In the genomic region with DNA sequence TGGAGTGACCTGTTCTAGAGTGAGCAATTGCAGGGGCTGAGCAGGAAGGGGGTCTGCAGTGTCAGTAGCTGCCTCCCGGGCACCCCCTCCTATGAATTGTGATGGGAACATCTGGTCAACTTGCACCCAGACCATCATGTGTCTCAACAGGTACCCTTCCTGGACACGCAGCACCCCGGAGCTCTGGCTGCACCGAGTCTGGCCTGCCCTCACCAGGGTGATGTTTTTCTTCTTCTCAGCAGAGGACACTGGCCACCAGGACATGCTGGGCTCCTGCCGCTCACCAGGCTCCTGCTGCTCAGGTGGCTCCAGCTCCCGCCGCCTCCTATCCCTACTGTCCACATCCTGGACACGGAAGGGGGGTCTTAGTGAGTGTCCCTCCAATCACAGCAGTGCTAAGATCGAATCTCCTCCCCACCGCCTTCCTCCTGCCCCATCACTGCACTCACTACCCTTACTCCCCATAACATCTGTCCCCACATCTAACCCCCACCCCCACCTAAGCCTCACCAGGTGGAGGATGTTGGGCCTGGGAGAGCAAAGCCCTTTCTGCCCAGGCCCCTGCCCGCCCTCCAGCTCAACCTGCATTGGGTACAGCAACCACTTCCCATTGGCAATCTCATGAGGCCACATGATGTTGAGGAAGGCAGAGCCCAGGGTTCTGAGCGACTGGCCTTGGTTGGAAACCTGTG, we compare ENCODE assay signal across 25 cellular contexts.
"Had no signal": no experiment of that assay in that cellular context is flagged by ENCODE, and none has a peak within 500 bp of the region (broad histone marks: within the 10 kb centered on the region; RNA-seq: fewer than 3 reads in every experiment).

No MANE protein-coding gene starts in this region.

- ATAC-seq: foreskin keratinocyte; gastroesophageal sphincter; heart left ventricle; left cardiac atrium; left lung; natural killer cell; stimulated activated memory B cell treated with anti-CD40 and anti-IgM and Interleukin-4, amounts not matched to agents 10 μg/mL and 1 μg/mL and 100 μg/mL, for 72 hours; stimulated activated naive CD8-positive, alpha-beta T cell treated with anti-CD3 and anti-CD28 coated beads, Interleukin-15, Interleukin-2, amounts not matched to agents 100 U/mL and 50 U/mL, for 24 hours had no signal

- H3K27me3 Mint-ChIP-seq: stimulated activated memory B cell treated with anti-CD40 and anti-IgM and Interleukin-4, amounts not matched to agents 10 μg/mL and 1 μg/mL and 100 μg/mL, for 72 hours; type B pancreatic cell had no signal

- H3K9ac ChIP-seq: parathyroid adenoma had no signal

- H3K4me1 ChIP-seq: esophagus muscularis mucosa, foreskin keratinocyte, gastroesophageal sphincter, heart left ventricle, left lung, parathyroid adenoma, prostate gland, right atrium auricular region, testis, tibial artery had no signal

- H2AFZ ChIP-seq: hepatocyte, parathyroid adenoma had no signal

- H3K27ac ChIP-seq: coronary artery, esophagus muscularis mucosa, foreskin keratinocyte, heart left ventricle, hepatocyte, left lung, neutrophil, parathyroid adenoma, prostate gland, right atrium auricular region, skin epidermis, spleen, testis had no signal

- H3K9me3 ChIP-seq: esophagus muscularis mucosa, gastroesophageal sphincter, heart left ventricle, left lung, neutrophil, prostate gland, right atrium auricular region, spleen, testis, tibial artery had no signal

- H3K4me3 Mint-ChIP-seq: natural killer cell; stimulated activated memory B cell treated with anti-CD40 and anti-IgM and Interleukin-4, amounts not matched to agents 10 μg/mL and 1 μg/mL and 100 μg/mL, for 72 hours; type B pancreatic cell had no signal

- H3K27ac Mint-ChIP-seq: natural killer cell; stimulated activated memory B cell treated with anti-CD40 and anti-IgM and Interleukin-4, amounts not matched to agents 10 μg/mL and 1 μg/mL and 100 μg/mL, for 72 hours; type B pancreatic cell had no signal

- H3K27me3 ChIP-seq: esophagus muscularis mucosa, gastroesophageal sphincter, heart left ventricle, hepatocyte, left lung, neutrophil, right atrium auricular region, spleen, testis, tibial artery had no signal

- DNase-seq: dermis blood vessel endothelial cell; effector memory CD4-positive, alpha-beta T cell; foreskin keratinocyte; heart left ventricle; left cardiac atrium; mammary epithelial cell; natural killer cell; spleen; stimulated activated CD4-positive, alpha-beta T cell treated with anti-CD3 and anti-CD28 coated beads, Interleukin-4, amount 100 ng/mL, for 4 hours; stimulated activated naive CD8-positive, alpha-beta T cell treated with anti-CD3 and anti-CD28 coated beads, Interleukin-15, Interleukin-2, amounts not matched to agents 100 U/mL and 50 U/mL, for 24 hours; substantia nigra; testis had no signal

- H3K36me3 ChIP-seq: neutrophil, prostate gland had no signal

- H3K36me3 Mint-ChIP-seq: natural killer cell; stimulated activated memory B cell treated with anti-CD40 and anti-IgM and Interleukin-4, amounts not matched to agents 10 μg/mL and 1 μg/mL and 100 μg/mL, for 72 hours had no signal

- H3K9me3 Mint-ChIP-seq: natural killer cell; stimulated activated memory B cell treated with anti-CD40 and anti-IgM and Interleukin-4, amounts not matched to agents 10 μg/mL and 1 μg/mL and 100 μg/mL, for 72 hours; type B pancreatic cell had no signal

- H3K4me3 ChIP-seq: coronary artery, esophagus muscularis mucosa, gastroesophageal sphincter, heart left ventricle, hepatocyte, left lung, prostate gland, right atrium auricular region, skin epidermis, spleen, testis, tibial artery had no signal

- H3K4me2 ChIP-seq: hepatocyte had no signal
